Comparison of ENCODE assay signal across 1 cellular context in genomic region chr1:157157481-157158190, GRCh38.
TF ChIP-seq lines count a peak whose summit lies in the region.

No MANE protein-coding gene starts in this region.

TF ChIP-seq in K562, 482 proteins besides CTCF, POLR2A, EP300 and RAD21:
- TF ChIP-seq CTCFL (IDR thresholded peaks at IDR 0.05; ENCODE audit: borderline replicate concordance, insufficient read depth, low read depth, low read length, poor library complexity, severe bottlenecking): peak; percentile 26
- TF ChIP-seq ZNF143 (CRISPR knock-in tag; IDR thresholded peaks at IDR 0.05): no peak
